8 cellular contexts compared by ENCODE assay signal in the genomic region with DNA sequence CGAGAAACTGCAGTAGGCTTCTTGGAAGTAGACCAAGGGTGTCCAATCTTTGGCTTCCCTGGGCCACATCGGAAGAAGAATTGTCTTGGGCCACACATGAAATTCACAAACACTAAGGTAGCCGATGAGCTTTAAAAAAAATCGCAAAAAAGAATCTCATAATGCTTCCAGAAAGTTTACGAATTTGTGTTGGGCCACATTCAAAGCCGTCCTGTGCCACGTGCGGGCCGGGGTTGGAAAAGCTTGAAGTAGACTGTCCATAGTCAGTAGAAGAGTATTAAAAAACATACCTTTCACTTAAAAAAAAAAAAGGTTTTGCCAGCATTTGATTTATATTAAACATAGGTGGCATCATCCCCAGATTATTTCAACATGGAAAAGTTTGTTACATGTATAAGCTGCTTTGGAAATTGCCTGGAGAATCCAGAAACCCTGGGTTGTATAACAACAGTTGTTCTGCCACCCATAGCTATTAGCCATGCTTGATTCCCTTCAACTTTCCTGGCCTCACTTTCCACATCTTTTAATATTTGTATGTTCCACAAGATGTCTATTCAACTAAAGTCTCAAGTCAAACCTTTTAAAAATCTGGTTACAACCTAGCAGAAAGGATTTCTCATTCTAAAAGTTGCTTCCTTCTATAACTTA. TPM values are rescaled to one million over a fixed set of nuclear protein-coding genes. Genes with fewer than 3 reads are reported as not detected.
DNase-seq lines count a peak whose midpoint lies in the region; ATAC-seq, FAIRE-seq and TF ChIP-seq lines count a peak whose summit lies in the region.

No MANE protein-coding gene starts in this region.

- no peak for ATAC-seq in naive B cell (ENCODE audit: low read depth in 2 of 2)

- peaks cover 3 to 8% of the 10 kb centered on the region in 2 donors for H3K36me3 Mint-ChIP-seq in naive B cell

- TF ChIP-seq CTCF in AG09309 (IDR thresholded peaks at IDR 0.05; ENCODE audit: control insufficient read depth, insufficient read depth, low read depth, low read length, missing control alignments): no peak

- peak overlapping the region; percentile 92 to 97 (median 94) for H3K4me3 Mint-ChIP-seq in naive B cell

- no peak for DNase-seq in AG09309 (ENCODE audit: low read depth)
- DNase-seq in naive B cell: no peak
- DNase-seq in effector CD8-positive, alpha-beta T cell (lab: John Stamatoyannopoulos, UW): no peak
- DNase-seq in NCI-H2029 (lab: John Stamatoyannopoulos, UW): no peak
- no peak for DNase-seq in SHP77 (lab: John Stamatoyannopoulos, UW)
- DNase-seq in NCI-H1048 (lab: John Stamatoyannopoulos, UW): no peak

- peak; percentile 45 for FAIRE-seq in colon (lab: Jason Lieb, UNC)

- H3K27ac Mint-ChIP-seq in naive B cell: peak overlapping the region; percentile 80 to 95 (median 92)

- H3K27me3 Mint-ChIP-seq in naive B cell: no peaks in the 10 kb centered on the region

- peaks cover 9 to 20% (median 16%) of the 10 kb centered on the region in 3 donors for H3K4me1 Mint-ChIP-seq in naive B cell

- no peak for TF ChIP-seq RAD21 in Ishikawa (IDR thresholded peaks at IDR 0.05; ENCODE audit: low read depth)

- peaks cover 0 to 6% (median 4%) of the 10 kb centered on the region in 7 donors for H3K9me3 Mint-ChIP-seq in naive B cell

- no peak for TF ChIP-seq EP300 in Ishikawa (IDR thresholded peaks at IDR 0.05; ENCODE audit: borderline replicate concordance)

- H3K4me3 ChIP-seq in AG09309 (ENCODE audit: control insufficient read depth, low read depth, low read length): peak overlapping the region; percentile 74

TF ChIP-seq in Ishikawa, 13 proteins besides CTCF, POLR2A, EP300 and RAD21:
- TF ChIP-seq, protein P1, sequence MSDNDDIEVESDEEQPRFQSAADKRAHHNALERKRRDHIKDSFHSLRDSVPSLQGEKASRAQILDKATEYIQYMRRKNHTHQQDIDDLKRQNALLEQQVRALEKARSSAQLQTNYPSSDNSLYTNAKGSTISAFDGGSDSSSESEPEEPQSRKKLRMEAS (IDR thresholded peaks at IDR 0.05): peak; percentile 62; the same call in 1 of the 2 replicates
- TF ChIP-seq ZBTB7A (IDR thresholded peaks at IDR 0.05; ENCODE audit: low read depth): no peak
- TF ChIP-seq, protein P2, sequence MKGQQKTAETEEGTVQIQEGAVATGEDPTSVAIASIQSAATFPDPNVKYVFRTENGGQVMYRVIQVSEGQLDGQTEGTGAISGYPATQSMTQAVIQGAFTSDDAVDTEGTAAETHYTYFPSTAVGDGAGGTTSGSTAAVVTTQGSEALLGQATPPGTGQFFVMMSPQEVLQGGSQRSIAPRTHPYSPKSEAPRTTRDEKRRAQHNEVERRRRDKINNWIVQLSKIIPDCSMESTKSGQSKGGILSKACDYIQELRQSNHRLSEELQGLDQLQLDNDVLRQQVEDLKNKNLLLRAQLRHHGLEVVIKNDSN (IDR thresholded peaks at IDR 0.05): no peak
- no peak for TF ChIP-seq CEBPB (IDR thresholded peaks at IDR 0.05)
- no peak for TF ChIP-seq NFIC (IDR thresholded peaks at IDR 0.05)
- no peak for TF ChIP-seq TCF12 (IDR thresholded peaks at IDR 0.05; ENCODE audit: low read depth)
- TF ChIP-seq FOXM1 (IDR thresholded peaks at IDR 0.05; ENCODE audit: borderline replicate concordance, low read depth): no peak
- TF ChIP-seq, protein P3, sequence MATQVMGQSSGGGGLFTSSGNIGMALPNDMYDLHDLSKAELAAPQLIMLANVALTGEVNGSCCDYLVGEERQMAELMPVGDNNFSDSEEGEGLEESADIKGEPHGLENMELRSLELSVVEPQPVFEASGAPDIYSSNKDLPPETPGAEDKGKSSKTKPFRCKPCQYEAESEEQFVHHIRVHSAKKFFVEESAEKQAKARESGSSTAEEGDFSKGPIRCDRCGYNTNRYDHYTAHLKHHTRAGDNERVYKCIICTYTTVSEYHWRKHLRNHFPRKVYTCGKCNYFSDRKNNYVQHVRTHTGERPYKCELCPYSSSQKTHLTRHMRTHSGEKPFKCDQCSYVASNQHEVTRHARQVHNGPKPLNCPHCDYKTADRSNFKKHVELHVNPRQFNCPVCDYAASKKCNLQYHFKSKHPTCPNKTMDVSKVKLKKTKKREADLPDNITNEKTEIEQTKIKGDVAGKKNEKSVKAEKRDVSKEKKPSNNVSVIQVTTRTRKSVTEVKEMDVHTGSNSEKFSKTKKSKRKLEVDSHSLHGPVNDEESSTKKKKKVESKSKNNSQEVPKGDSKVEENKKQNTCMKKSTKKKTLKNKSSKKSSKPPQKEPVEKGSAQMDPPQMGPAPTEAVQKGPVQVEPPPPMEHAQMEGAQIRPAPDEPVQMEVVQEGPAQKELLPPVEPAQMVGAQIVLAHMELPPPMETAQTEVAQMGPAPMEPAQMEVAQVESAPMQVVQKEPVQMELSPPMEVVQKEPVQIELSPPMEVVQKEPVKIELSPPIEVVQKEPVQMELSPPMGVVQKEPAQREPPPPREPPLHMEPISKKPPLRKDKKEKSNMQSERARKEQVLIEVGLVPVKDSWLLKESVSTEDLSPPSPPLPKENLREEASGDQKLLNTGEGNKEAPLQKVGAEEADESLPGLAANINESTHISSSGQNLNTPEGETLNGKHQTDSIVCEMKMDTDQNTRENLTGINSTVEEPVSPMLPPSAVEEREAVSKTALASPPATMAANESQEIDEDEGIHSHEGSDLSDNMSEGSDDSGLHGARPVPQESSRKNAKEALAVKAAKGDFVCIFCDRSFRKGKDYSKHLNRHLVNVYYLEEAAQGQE (IDR thresholded peaks at IDR 0.05; ENCODE audit: low read depth): no peak

RNA-seq across cellular contexts. Expression of a gene that starts 1.0 kb away (rescaled TPM):
- polyA plus RNA-seq in naive B cell (ENCODE audit: low read depth in 6 of 6): 10 to 100 TPM in 3 of 6 donors, 1 to 10 TPM in 3; 4.6 to 13.6 (median 10.0) TPM

RNA-seq across cellular contexts. Expression of a gene that starts 42.3 kb away (rescaled TPM):
- polyA plus RNA-seq in naive B cell (ENCODE audit: low read depth in 6 of 6): 10 to 100 TPM; 18.4 to 35.4 (median 25.8) TPM
